Comparison of ENCODE assay signal across 15 cellular contexts in the genomic region with DNA sequence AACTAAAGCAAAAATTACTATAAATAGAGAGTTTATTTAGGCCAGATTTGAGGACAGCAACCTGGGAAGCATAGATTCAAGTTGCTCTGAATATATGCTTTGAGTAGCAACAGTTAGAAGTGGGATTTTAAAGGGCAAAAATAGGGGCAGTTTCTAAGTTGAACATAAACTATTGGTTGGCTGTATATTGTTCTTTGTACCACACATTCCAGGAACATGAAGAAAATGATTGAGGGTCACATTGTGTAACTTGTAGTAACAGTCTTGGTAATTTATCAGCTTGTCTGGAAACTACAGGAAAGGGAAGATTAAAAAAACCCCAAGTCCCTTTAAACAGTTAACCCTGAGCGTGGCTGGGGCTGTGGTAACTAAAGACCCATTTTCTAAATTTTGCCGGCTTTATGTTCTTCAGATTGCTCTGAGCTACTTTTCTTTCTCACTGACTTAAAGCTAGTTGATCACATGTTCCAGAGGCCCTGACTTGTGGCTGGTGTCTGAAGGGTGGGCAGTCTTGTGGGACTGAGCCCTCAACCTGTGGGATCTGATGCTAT. TPM values are rescaled to one million over a fixed set of nuclear protein-coding genes. Genes with fewer than 3 reads are reported as not detected.
DNase-seq lines count a peak whose midpoint lies in the region; ATAC-seq and TF ChIP-seq lines count a peak whose summit lies in the region.
"Had no signal": no experiment of that assay in that cellular context is flagged by ENCODE, and none has a peak within 500 bp of the region (broad histone marks: within the 10 kb centered on the region; RNA-seq: fewer than 3 reads in every experiment).

No MANE protein-coding gene starts in this region.

- no peak overlapping the region for H3K4me2 ChIP-seq in mammary epithelial cell (ENCODE audit: insufficient read depth, low read depth, low read length)

- TF ChIP-seq CTCF in MCF 10A (IDR thresholded peaks at IDR 0.05; ENCODE audit: unreplicated experiment) (no peak), mammary epithelial cell (conservative IDR thresholded peaks at IDR 0.05 in 1 of 2, IDR thresholded peaks at IDR 0.05 in 1 of 2; ENCODE audit: extremely low read depth in 1 of 2, insufficient read depth in 1 of 2, low read depth in 1 of 2, low read length in 2 of 2) (no peak), body of pancreas (IDR thresholded peaks at IDR 0.05) (no peak), liver (IDR thresholded peaks at IDR 0.05; ENCODE audit: low read depth, low read length, missing input control) (no peak)

- H3K27ac ChIP-seq in mammary epithelial cell (ENCODE audit: insufficient read depth, low read depth, low read length): no peak overlapping the region
- H3K27ac ChIP-seq in body of pancreas: peak overlapping the region in 3 of 4 donors; percentile 2 to 27 (median 9)
- no peak overlapping the region for H3K27ac ChIP-seq in liver (ENCODE audit: low read depth in 1 of 2, low read length in 2 of 2)
- H3K27ac ChIP-seq: gastroesophageal sphincter had no signal

- intact Hi-C loops in MCF 10A (cut with micrococcal nuclease) (no loop called here), mammary epithelial cell (cut with micrococcal nuclease) (no loop called here), body of pancreas (cut with DNase I) (no loop called here)

- peaks cover 98% of the 10 kb centered on the region for H3K79me2 ChIP-seq in mammary epithelial cell (ENCODE audit: insufficient read depth, low read length)

- no peaks in the 10 kb centered on the region for H3K27me3 Mint-ChIP-seq in MCF 10A (ENCODE audit: insufficient read depth, unreplicated experiment)
- H3K27me3 Mint-ChIP-seq: activated T-helper 17 cell treated with anti-CD3 and anti-CD28 coated beads, Interleukin-2, amount 50 U/mL, for 72 hours had no signal

- no peaks in the 10 kb centered on the region for H3K9me3 Mint-ChIP-seq in MCF 10A (ENCODE audit: unreplicated experiment)
- H3K9me3 Mint-ChIP-seq: activated T-helper 17 cell treated with anti-CD3 and anti-CD28 coated beads, Interleukin-2, amount 50 U/mL, for 72 hours had no signal

- dilution Hi-C loops in mammary epithelial cell (cut with HindIII; ENCODE audit: low sequenced_read_pairs): no loop called here

- no peaks in the 10 kb centered on the region for H4K20me1 ChIP-seq in mammary epithelial cell (ENCODE audit: insufficient read depth, low read length)

- CTCF ChIA-PET in MCF 10A (lab: Yijun Ruan, JAX) (no interaction called here), mammary epithelial cell (lab: Charles Lee; ENCODE audit: low non-redundant PET) (no interaction called here)

- H3K9ac ChIP-seq in mammary epithelial cell (ENCODE audit: insufficient read depth, low read length): no peak overlapping the region
- H3K9ac ChIP-seq in liver (ENCODE audit: low read depth in 1 of 2, low read length in 2 of 2): no peak overlapping the region

- BruUV-seq in MCF 10A (replicated peaks; lab: Mats Ljungman, UMichigan) (no TSS peak), mammary epithelial cell (replicated peaks; lab: Mats Ljungman, UMichigan) (no TSS peak)

- H3K27ac Mint-ChIP-seq in MCF 10A (ENCODE audit: low read depth, unreplicated experiment): peak overlapping the region; percentile 28
- H3K27ac Mint-ChIP-seq: activated T-helper 17 cell treated with anti-CD3 and anti-CD28 coated beads, Interleukin-2, amount 50 U/mL, for 72 hours had no signal

- H3K4me3 ChIP-seq in mammary epithelial cell (replicated peaks in 1 of 3; ENCODE audit: insufficient read depth in 1 of 3, low read depth in 2 of 3, low read length in 3 of 3) (no peak overlapping the region), body of pancreas (no peak overlapping the region), liver (ENCODE audit: low read depth in 1 of 3, low read length in 3 of 3) (no peak overlapping the region)
- H3K4me3 ChIP-seq: gastroesophageal sphincter, spleen had no signal

- POLR2A ChIA-PET in MCF 10A (lab: Yijun Ruan, JAX): interaction anchor here (1.9 kb wide), 1 partner anchor 20 kb away, joined by 6 read pairs; a partner anchor contains a TSS

- H3K4me1 ChIP-seq in mammary epithelial cell (ENCODE audit: insufficient read depth, low read length) (no peaks in the 10 kb centered on the region), body of pancreas (peaks cover 25% of the 10 kb centered on the region), liver (ENCODE audit: control insufficient read depth in 4 of 4, insufficient read depth in 4 of 4, low read length in 3 of 4) (peaks cover 3 to 11% (median 6%) of the 10 kb centered on the region in 4 donors)

- WGBS in mammary epithelial cell (ENCODE audit: low coverage, missing lambda C conversion rate): 88% methylated on average over 2 of the region's 2 CpGs
- 52 to 60% methylated on average over 2 of the region's 2 CpGs for WGBS in body of pancreas, 2 donors
- WGBS in liver: 80% methylated on average over 2 of the region's 2 CpGs

- ATAC-seq in body of pancreas (peak; percentile 38), GM18517 (IDR thresholded peaks at IDR 0.05; ENCODE audit: unreplicated experiment) (no peak)
- ATAC-seq: activated T-helper 17 cell treated with anti-CD3 and anti-CD28 coated beads, Interleukin-2, amount 50 U/mL, for 72 hours; gastroesophageal sphincter had no signal

- DNase-seq in MCF 10A (ENCODE audit: unreplicated experiment) (no peak), mammary epithelial cell (no peak), body of pancreas (no peak), COLO829 (ENCODE audit: low spot score) (no peak), 8988T (no peak), DMS 273 (lab: John Stamatoyannopoulos, UW; ENCODE audit: unreplicated experiment) (no peak)
- DNase-seq: activated CD4-positive, alpha-beta T cell treated with anti-CD3 and anti-CD28 coated beads, Interleukin-2, amount 50 U/mL, for 48 hours; COR-L47; NCI-H1092 treated with DMSO at 0.1 percent for 48 hours; NCI-H748 treated with DMSO at 0.1 percent for 48 hours; spleen had no signal

- H3K36me3 ChIP-seq in mammary epithelial cell (ENCODE audit: insufficient read depth, low read length): peaks cover 3% of the 10 kb centered on the region
- no peaks in the 10 kb centered on the region for H3K36me3 ChIP-seq in body of pancreas (replicated peaks in 1 of 2; ENCODE audit: insufficient read depth in 1 of 2, low read depth in 2 of 2)
- H3K36me3 ChIP-seq in liver (ENCODE audit: control insufficient read depth in 4 of 4, insufficient read depth in 3 of 4, low read depth in 1 of 4, low read length in 3 of 4): peaks cover 0 to 6% (median 3%) of the 10 kb centered on the region in 4 donors
- H3K36me3 ChIP-seq: gastroesophageal sphincter had no signal

- peaks cover 11% of the 10 kb centered on the region for H3K4me1 Mint-ChIP-seq in MCF 10A (ENCODE audit: insufficient read depth, unreplicated experiment)

- TF ChIP-seq RAD21 in liver (IDR thresholded peaks at IDR 0.05): no peak

- H3K27me3 ChIP-seq in mammary epithelial cell (ENCODE audit: insufficient read depth, low read length): no peaks in the 10 kb centered on the region
- no peaks in the 10 kb centered on the region for H3K27me3 ChIP-seq in body of pancreas
- H3K27me3 ChIP-seq in liver (ENCODE audit: control insufficient read depth in 4 of 4, insufficient read depth in 4 of 4, low read length in 3 of 4): no peaks in the 10 kb centered on the region
- H3K27me3 ChIP-seq: gastroesophageal sphincter, spleen had no signal

- in situ Hi-C loops in mammary epithelial cell (cut with MboI; ENCODE audit: low sequenced_read_pairs in 2 of 2): no loop called here

- H3K9me3 ChIP-seq in mammary epithelial cell (replicated peaks; ENCODE audit: insufficient read depth, low read length): no peaks in the 10 kb centered on the region
- H3K9me3 ChIP-seq in body of pancreas: no peaks in the 10 kb centered on the region
- no peaks in the 10 kb centered on the region for H3K9me3 ChIP-seq in liver (ENCODE audit: control insufficient read depth in 4 of 4, low read length in 3 of 4)
- H3K9me3 ChIP-seq: gastroesophageal sphincter had no signal

- TF ChIP-seq POLR2A in body of pancreas (IDR thresholded peaks at IDR 0.05): no peak

- H3K4me3 Mint-ChIP-seq in MCF 10A (ENCODE audit: unreplicated experiment): no peak overlapping the region
- H3K4me3 Mint-ChIP-seq: activated T-helper 17 cell treated with anti-CD3 and anti-CD28 coated beads, Interleukin-2, amount 50 U/mL, for 72 hours had no signal

- peaks cover 52% of the 10 kb centered on the region for H3K36me3 Mint-ChIP-seq in MCF 10A (ENCODE audit: insufficient read depth, unreplicated experiment)

- H2AFZ ChIP-seq in mammary epithelial cell (ENCODE audit: low read depth, low read length): no peak overlapping the region

TF ChIP-seq in liver, 16 proteins besides CTCF, POLR2A, EP300 and RAD21 (continues in another document):
- TF ChIP-seq, protein P1, sequence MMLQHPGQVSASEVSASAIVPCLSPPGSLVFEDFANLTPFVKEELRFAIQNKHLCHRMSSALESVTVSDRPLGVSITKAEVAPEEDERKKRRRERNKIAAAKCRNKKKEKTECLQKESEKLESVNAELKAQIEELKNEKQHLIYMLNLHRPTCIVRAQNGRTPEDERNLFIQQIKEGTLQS (IDR thresholded peaks at IDR 0.05): no peak
- TF ChIP-seq, protein P2, sequence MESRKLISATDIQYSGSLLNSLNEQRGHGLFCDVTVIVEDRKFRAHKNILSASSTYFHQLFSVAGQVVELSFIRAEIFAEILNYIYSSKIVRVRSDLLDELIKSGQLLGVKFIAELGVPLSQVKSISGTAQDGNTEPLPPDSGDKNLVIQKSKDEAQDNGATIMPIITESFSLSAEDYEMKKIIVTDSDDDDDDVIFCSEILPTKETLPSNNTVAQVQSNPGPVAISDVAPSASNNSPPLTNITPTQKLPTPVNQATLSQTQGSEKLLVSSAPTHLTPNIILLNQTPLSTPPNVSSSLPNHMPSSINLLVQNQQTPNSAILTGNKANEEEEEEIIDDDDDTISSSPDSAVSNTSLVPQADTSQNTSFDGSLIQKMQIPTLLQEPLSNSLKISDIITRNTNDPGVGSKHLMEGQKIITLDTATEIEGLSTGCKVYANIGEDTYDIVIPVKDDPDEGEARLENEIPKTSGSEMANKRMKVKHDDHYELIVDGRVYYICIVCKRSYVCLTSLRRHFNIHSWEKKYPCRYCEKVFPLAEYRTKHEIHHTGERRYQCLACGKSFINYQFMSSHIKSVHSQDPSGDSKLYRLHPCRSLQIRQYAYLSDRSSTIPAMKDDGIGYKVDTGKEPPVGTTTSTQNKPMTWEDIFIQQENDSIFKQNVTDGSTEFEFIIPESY (IDR thresholded peaks at IDR 0.05): no peak
- TF ChIP-seq FOXA2 (IDR thresholded peaks at IDR 0.05) (no peak), RXRA (IDR thresholded peaks at IDR 0.05) (peak in 1 of 2 donors; percentile 11), TAF1 (conservative IDR thresholded peaks at IDR 0.05) (no peak)

RNA-seq across cellular contexts. Expression of a gene that starts 7.4 kb away (rescaled TPM):
- total RNA-seq in MCF 10A (2022): 57.6 and 78.1 TPM in 2 replicates
- 100 to 1,000 TPM in 1 of 2 donors, 10 to 100 TPM in 1; 72.1 to 130 TPM for total RNA-seq in mammary epithelial cell
- polyA plus RNA-seq in mammary epithelial cell: 64.8 TPM
- 97.6 TPM for polyA minus RNA-seq in mammary epithelial cell
- total RNA-seq in body of pancreas: 10 to 100 TPM; 22.4 to 35.0 TPM
- total RNA-seq in liver: 10 to 100 TPM; 26.6 to 34.9 TPM
- 10 to 100 TPM in 1 of 2 donors, 1 to 10 TPM in 1; 8.6 to 11.0 TPM for polyA plus RNA-seq in liver

RNA-seq across cellular contexts. Expression of a gene that starts 19.3 kb away (rescaled TPM):
- total RNA-seq in MCF 10A (2022) (159 and 172 TPM in 2 replicates), mammary epithelial cell (100 to 1,000 TPM in 1 of 2 donors, 10 to 100 TPM in 1; 89.5 to 108 TPM), body of pancreas (10 to 100 TPM; 39.7 to 56.7 TPM), liver (10 to 100 TPM; 32.4 to 62.3 TPM)
- polyA plus RNA-seq in mammary epithelial cell (115 TPM), liver (10 to 100 TPM; 13.9 to 29.3 TPM)
- polyA minus RNA-seq in mammary epithelial cell: 59.2 TPM

Comparison
In these comparisons a context has a peak if more than half of its experiments do, and no peak if none do; other contexts are left out.
1. H3K27ac ChIP-seq: peak in body of pancreas (3 of 4); none in mammary epithelial cell (single experiment) and liver (0 of 2).